Comparison of ENCODE assay signal across 8 cellular contexts in the genomic region with DNA sequence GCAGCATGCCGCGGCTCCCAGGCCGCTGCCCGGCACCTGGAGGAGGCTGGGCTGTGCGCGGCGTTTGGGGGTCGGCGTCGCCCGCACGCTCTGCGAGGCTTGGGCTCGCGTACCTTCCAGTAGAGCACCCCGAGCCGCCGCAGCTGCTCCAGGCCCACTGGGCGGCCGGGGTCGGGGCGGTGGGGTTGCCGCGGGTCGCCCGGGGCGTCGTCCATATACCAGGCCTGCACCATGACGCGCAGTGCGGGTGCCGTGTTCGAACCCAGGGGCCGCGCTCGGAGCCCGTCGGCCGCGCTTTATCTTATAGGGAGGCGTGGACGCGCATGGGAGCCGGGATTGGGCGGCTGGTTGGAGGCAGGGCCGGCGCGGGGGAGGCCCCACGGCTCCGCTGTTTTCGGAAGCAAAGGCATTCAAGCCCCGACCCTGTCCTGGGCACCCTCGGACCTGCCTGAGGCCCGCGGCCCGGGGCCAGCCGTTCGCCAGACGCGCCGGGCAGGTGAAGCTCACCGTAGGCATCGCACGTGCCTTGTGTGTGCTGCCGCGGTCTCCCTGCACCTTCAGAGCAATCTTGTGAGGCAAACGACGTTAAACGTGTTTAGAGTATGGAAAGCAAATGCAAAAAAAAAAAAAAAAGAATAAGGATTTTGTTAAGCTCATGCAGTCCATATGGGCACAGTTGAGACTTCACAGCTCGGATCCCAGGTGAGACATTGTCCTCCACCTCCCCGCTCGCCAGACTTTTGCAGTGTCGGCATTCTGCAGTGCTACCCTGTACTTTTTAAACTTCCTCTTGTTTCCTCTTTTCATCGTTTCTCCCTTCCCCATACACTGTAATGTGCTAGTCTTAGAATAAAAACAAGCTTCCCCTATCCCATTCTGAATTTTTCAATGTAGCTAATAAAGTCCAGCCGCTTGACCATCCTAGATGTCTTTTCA. TPM values are rescaled to one million over a fixed set of nuclear protein-coding genes. Genes with fewer than 3 reads are reported as not detected.
A peak's percentile ranks its signal among the peaks of the same experiment; 100 is the strongest.
DNase-seq lines count a peak whose midpoint lies in the region; ATAC-seq lines count a peak whose summit lies in the region.

A gene with protein sequence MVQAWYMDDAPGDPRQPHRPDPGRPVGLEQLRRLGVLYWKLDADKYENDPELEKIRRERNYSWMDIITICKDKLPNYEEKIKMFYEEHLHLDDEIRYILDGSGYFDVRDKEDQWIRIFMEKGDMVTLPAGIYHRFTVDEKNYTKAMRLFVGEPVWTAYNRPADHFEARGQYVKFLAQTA (minus strand): TSS at position 277 of the 936 bp plus-strand sequence. CDS start 44 bp downstream, at position 233.

- H3K27me3 ChIP-seq in SJCRH30, result no peaks in the 10 kb centered on the region

- CTCF ChIA-PET in activated naive CD4-positive, alpha-beta T cell treated with anti-CD3 and anti-CD28 coated beads for 36 hours (lab: Charles Lee), result interaction anchor here (1.1 to 1.2 kb wide), 2 partner anchors 38 to 132 kb away, joined by 4 to 8 read pairs; partner anchors contain the start of gene RNASEH1

- peak within 1 kb of the TSS; percentile 85 for H3K27ac Mint-ChIP-seq in activated naive CD4-positive, alpha-beta T cell treated with anti-CD3 and anti-CD28 coated beads for 36 hours

- peaks cover 4% of the 10 kb centered on the region for H3K9me3 Mint-ChIP-seq in activated naive CD4-positive, alpha-beta T cell treated with anti-CD3 and anti-CD28 coated beads for 36 hours

- peaks cover 22% of the 10 kb centered on the region for H3K4me1 Mint-ChIP-seq in activated naive CD4-positive, alpha-beta T cell treated with anti-CD3 and anti-CD28 coated beads for 36 hours (ENCODE audit: low read depth)

- peaks cover 4% of the 10 kb centered on the region; the same call in 1 of the 2 replicates for H3K36me3 ChIP-seq in ES-I3 (ENCODE audit: insufficient read depth, low read length)
- H3K36me3 ChIP-seq in SJCRH30, result no peaks in the 10 kb centered on the region

- H3K9me3 ChIP-seq in ES-I3 (ENCODE audit: control insufficient read depth, insufficient read depth, low read length), result no peaks in the 10 kb centered on the region; the same call in 1 of the 2 replicates
- no peaks in the 10 kb centered on the region; the same call in 1 of the 2 replicates for H3K9me3 ChIP-seq in SJCRH30 (replicated peaks)

- peak within 1 kb of the TSS; percentile 84 for H3K4me3 Mint-ChIP-seq in activated naive CD4-positive, alpha-beta T cell treated with anti-CD3 and anti-CD28 coated beads for 36 hours

- peaks cover 16% of the 10 kb centered on the region for H3K36me3 Mint-ChIP-seq in activated naive CD4-positive, alpha-beta T cell treated with anti-CD3 and anti-CD28 coated beads for 36 hours (ENCODE audit: low read depth)

- ATAC-seq in GM21786 (IDR thresholded peaks at IDR 0.05; ENCODE audit: unreplicated experiment), result peak; percentile 66

- H3K27ac ChIP-seq in SJCRH30 (peak within 1 kb of the TSS; percentile 85), temporal lobe (ENCODE audit: low read depth, low read length) (peak within 1 kb of the TSS; percentile 96)

- H3K4me1 ChIP-seq in ES-I3 (ENCODE audit: insufficient read depth, low read length) (no peaks in the 10 kb centered on the region), SJCRH30 (peaks cover 9% of the 10 kb centered on the region)

- H3K4me3 ChIP-seq in SJCRH30, result peak within 1 kb of the TSS; percentile 81

- DNase-seq in KG1 (lab: John Stamatoyannopoulos, UW) (peak; percentile 69), SJCRH30 (peak; percentile 86 to 89), germinal center (ENCODE audit: low spot score) (peak; percentile 67), occipital lobe (lab: John Stamatoyannopoulos, UW) (peak; percentile 74)
- DNase-seq in activated naive CD4-positive, alpha-beta T cell treated with anti-CD3 and anti-CD28 coated beads for 36 hours, result peak; percentile 87

- H3K9ac ChIP-seq in ES-I3 (ENCODE audit: low read depth, low read length), result peak within 1 kb of the TSS; percentile 87

- intact Hi-C loops in activated naive CD4-positive, alpha-beta T cell treated with anti-CD3 and anti-CD28 coated beads for 36 hours (cut with micrococcal nuclease), result loop anchor here (1.0 to 2.0 kb wide), 8 partner anchors 17 to 873 kb away; partner anchors contain the start of genes RNASEH1, RPS7 and TRAPPC12

- H3K27me3 Mint-ChIP-seq in activated naive CD4-positive, alpha-beta T cell treated with anti-CD3 and anti-CD28 coated beads for 36 hours (ENCODE audit: low read depth), result no peaks in the 10 kb centered on the region

RNA-seq across cellular contexts. Expression of the gene that starts here (rescaled TPM):
- total RNA-seq in SJCRH30 (2014; rRNA removed; shearing (Covaris generic)), result 53.6 and 55.9 TPM in 2 replicates
- total RNA-seq in activated naive CD4-positive, alpha-beta T cell treated with anti-CD3 and anti-CD28 coated beads for 36 hours, result 10 to 100 TPM; 45.6 to 49.8 TPM
- total RNA-seq in occipital lobe (15.4 TPM), temporal lobe (10.8 TPM)

Comparison
In these comparisons a context has a peak if more than half of its experiments do, and no peak if none do; other contexts are left out.
1. Peak in every context shown above with its lines: DNase-seq, ATAC-seq, H3K4me3 ChIP-seq and H3K27ac ChIP-seq.